8 cellular contexts compared by ENCODE assay signal in the genomic region with DNA sequence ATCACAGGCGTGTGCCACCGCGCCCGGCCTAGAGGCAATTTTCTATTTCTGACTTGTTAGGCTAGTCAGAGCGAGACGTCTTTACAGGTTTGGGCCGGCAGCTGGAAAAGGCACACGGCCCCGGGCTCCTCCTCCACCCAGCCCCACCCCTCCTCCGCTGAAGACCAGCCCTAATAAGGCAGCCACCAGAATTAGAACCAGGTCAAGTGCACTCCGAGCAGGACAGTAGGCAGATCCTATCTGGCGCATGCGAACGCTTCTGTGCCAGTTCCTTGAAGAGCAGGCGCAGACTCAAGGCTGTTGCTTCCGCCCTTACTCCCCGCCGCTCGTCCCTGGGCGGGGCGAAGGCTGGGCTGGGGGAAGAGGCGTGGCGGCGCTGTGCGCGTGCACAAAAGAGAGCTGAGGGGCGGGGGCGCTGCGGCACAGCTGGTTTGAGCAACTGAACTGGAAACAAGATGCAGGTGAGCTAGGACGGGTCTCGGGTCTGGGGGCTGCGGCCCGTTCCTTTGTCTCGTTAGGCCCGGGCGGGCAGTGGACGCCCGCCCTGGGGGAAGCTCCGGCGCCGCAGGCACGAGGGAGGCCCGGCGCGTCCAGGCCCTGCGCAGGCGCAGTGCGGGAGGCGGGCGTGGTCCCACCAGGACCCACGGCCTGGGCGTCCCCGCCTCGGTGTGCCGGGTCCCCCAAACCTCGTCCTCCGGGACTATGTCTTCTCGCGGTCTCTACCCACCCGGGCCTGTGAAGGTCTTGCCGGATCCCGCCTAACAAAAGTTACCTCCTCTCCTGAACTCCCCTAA.
DNase-seq lines count a peak whose midpoint lies in the region; ATAC-seq and FAIRE-seq lines count a peak whose summit lies in the region.

TSS of gene PDCL3 (plus strand) at position 381 of the 794 bp plus-strand sequence. CDS start at position 456, 75 bp downstream.

- FAIRE-seq in GM19239 (lab: Jason Lieb, UNC) = peak; percentile 93

- peaks cover 32% of the 10 kb centered on the region for H3K4me1 ChIP-seq in BLaER1

- peak within 1 kb of the TSS; percentile 76 for H3K4me2 ChIP-seq in BLaER1

- H3K27ac ChIP-seq in BLaER1 (peak within 1 kb of the TSS; percentile 88), cingulate gyrus (ENCODE audit: low read depth, low read length) (peak within 1 kb of the TSS; percentile 95)

- no peaks in the 10 kb centered on the region for H4K20me1 ChIP-seq in BLaER1

- ATAC-seq in HG03457 (IDR thresholded peaks at IDR 0.05; ENCODE audit: unreplicated experiment) = peak; percentile 95

- H3K4me3 ChIP-seq in BLaER1 = peak within 1 kb of the TSS; percentile 78

- H3K9me3 ChIP-seq in BLaER1 = no peaks in the 10 kb centered on the region

- peak; percentile 84 for DNase-seq in GM19239 (ENCODE audit: insufficient read length, low spot score)
- DNase-seq in NCI-H524 treated with DMSO at 0.1 percent for 48 hours (lab: John Stamatoyannopoulos, UW) = peak; percentile 84
- DNase-seq in activated CD4-positive, alpha-beta T cell treated with anti-CD3 and anti-CD28 coated beads for 4 hours = peak; percentile 92 to 93
- peak; percentile 97 for DNase-seq in kidney glomerular epithelial cell (lab: John Stamatoyannopoulos, UW)
- peak; percentile 83 for DNase-seq in stimulated activated CD4-positive, alpha-beta T cell treated with anti-CD3 and anti-CD28 coated beads, Interleukin-1b, Interleukin-23, amount 100 ng/mL, for 1 hour (ENCODE audit: low read depth in 2 of 2)

- peak within 1 kb of the TSS; percentile 88 for H3K9ac ChIP-seq in BLaER1

- H3K36me3 ChIP-seq in BLaER1 = peaks cover 18% of the 10 kb centered on the region

- no peaks in the 10 kb centered on the region for H3K27me3 ChIP-seq in BLaER1

Comparison
In these comparisons a context has a peak if more than half of its experiments do, and no peak if none do; other contexts are left out.
1. Peak in every context shown above with its lines: DNase-seq, ATAC-seq, H3K4me3 ChIP-seq and H3K27ac ChIP-seq.